18 cellular contexts compared by ENCODE assay signal in genomic region chr11:19869466-19869865, GRCh38.
DNase-seq lines count a peak whose midpoint lies in the region; ATAC-seq and TF ChIP-seq lines count a peak whose summit lies in the region.
"Had no signal": no experiment of that assay in that cellular context is flagged by ENCODE, and none has a peak within 500 bp of the region (broad histone marks: within the 10 kb centered on the region; RNA-seq: fewer than 3 reads in every experiment).

No MANE protein-coding gene starts in this region.

- intact Hi-C loops in psoas muscle (cut with DNase I) (no loop called here), colonic mucosa (cut with DNase I) (no loop called here)

- DNase-seq in NCI-H187 (lab: John Stamatoyannopoulos, UW) (peak; percentile 34 to 48), NCI-H187 treated with DMSO at 0.1 percent for 48 hours (lab: John Stamatoyannopoulos, UW) (no peak), NCI-H2081 treated with DMSO at 0.1 percent for 48 hours (lab: John Stamatoyannopoulos, UW) (peak; percentile 24), NCI-H526 treated with DMSO at 0.1 percent for 48 hours (lab: John Stamatoyannopoulos, UW) (peak; percentile 75), psoas muscle (no peak), NCI-H446 treated with DMSO at 0.1 percent for 48 hours (lab: John Stamatoyannopoulos, UW) (no peak), colonic mucosa (no peak)
- DNase-seq in effector memory CD4-positive, alpha-beta T cell: no peak
- DNase-seq: activated B cell treated with CpG ODN at 0.5 μM for 24 hours; activated CD4-positive, alpha-beta memory T cell treated with anti-CD3 and anti-CD28 coated beads for 36 hours; activated gamma-delta T cell treated with Interleukin-2 at 50 U/mL for 16 hours; EL; HCEC 1CT; kidney; naive B cell; NCI-H1436 treated with DMSO at 0.1 percent for 48 hours had no signal

- no peaks in the 10 kb centered on the region for H3K27me3 ChIP-seq in psoas muscle (ENCODE audit: insufficient read depth in 3 of 3, low read length in 2 of 3)
- H3K27me3 ChIP-seq in effector memory CD4-positive, alpha-beta T cell (replicated peaks; ENCODE audit: control insufficient read depth, insufficient read depth, low read length, poor library complexity, severe bottlenecking): no peaks in the 10 kb centered on the region
- no peaks in the 10 kb centered on the region for H3K27me3 ChIP-seq in colonic mucosa
- H3K27me3 ChIP-seq: right atrium auricular region had no signal

- H3K36me3 ChIP-seq in psoas muscle (ENCODE audit: insufficient read depth in 1 of 2, low read depth in 1 of 2): no peaks in the 10 kb centered on the region
- no peaks in the 10 kb centered on the region for H3K36me3 ChIP-seq in effector memory CD4-positive, alpha-beta T cell (ENCODE audit: control insufficient read depth, insufficient read depth, low read length)
- H3K36me3 ChIP-seq in colonic mucosa: no peaks in the 10 kb centered on the region
- H3K36me3 ChIP-seq: right atrium auricular region had no signal

- H3K4me3 ChIP-seq in psoas muscle (no peak overlapping the region), colonic mucosa (no peak overlapping the region)
- no peak overlapping the region for H3K4me3 ChIP-seq in effector memory CD4-positive, alpha-beta T cell (ENCODE audit: insufficient read depth, low read depth, low read length, poor library complexity, severe bottlenecking)
- H3K4me3 ChIP-seq: right atrium auricular region, SK-N-MC had no signal

- H3K9ac ChIP-seq in colonic mucosa (ENCODE audit: low read depth in 2 of 2, low read length in 2 of 2): no peak overlapping the region

- no peaks in the 10 kb centered on the region for H3K9me3 ChIP-seq in psoas muscle
- no peaks in the 10 kb centered on the region for H3K9me3 ChIP-seq in effector memory CD4-positive, alpha-beta T cell (ENCODE audit: control insufficient read depth, low read length)
- no peaks in the 10 kb centered on the region for H3K9me3 ChIP-seq in colonic mucosa
- H3K9me3 ChIP-seq: right atrium auricular region had no signal

- no peak for ATAC-seq in psoas muscle

- H3K4me1 ChIP-seq in psoas muscle (peaks cover 21% of the 10 kb centered on the region), colonic mucosa (no peaks in the 10 kb centered on the region)
- no peaks in the 10 kb centered on the region for H3K4me1 ChIP-seq in effector memory CD4-positive, alpha-beta T cell (ENCODE audit: control insufficient read depth, insufficient read depth, low read length, poor library complexity, severe bottlenecking)

- WGBS in psoas muscle, 3 donors: 58 to 77% (median 61%) methylated on average over 2 of the region's 2 CpGs

- TF ChIP-seq CTCF in psoas muscle (IDR thresholded peaks at IDR 0.05): no peak
- TF ChIP-seq CTCF in colonic mucosa (IDR thresholded peaks at IDR 0.05): no peak

- H3K27ac ChIP-seq in psoas muscle (peak overlapping the region; percentile 88), colonic mucosa (no peak overlapping the region)
- H3K27ac ChIP-seq in effector memory CD4-positive, alpha-beta T cell (ENCODE audit: insufficient read depth, low read length, poor library complexity, severe bottlenecking): no peak overlapping the region
- H3K27ac ChIP-seq: SK-N-MC had no signal

Comparison
In these comparisons a context has a peak if more than half of its experiments do, and no peak if none do; other contexts are left out.
1. DNase-seq: peak in NCI-H187 (2 of 2), NCI-H2081 treated with DMSO at 0.1 percent for 48 hours (single experiment) and NCI-H526 treated with DMSO at 0.1 percent for 48 hours (single experiment); none in NCI-H187 treated with DMSO at 0.1 percent for 48 hours (single experiment), psoas muscle (0 of 2), effector memory CD4-positive, alpha-beta T cell (0 of 3), NCI-H446 treated with DMSO at 0.1 percent for 48 hours (single experiment) and colonic mucosa (single experiment).